29 cellular contexts compared by ENCODE assay signal in the genomic region with DNA sequence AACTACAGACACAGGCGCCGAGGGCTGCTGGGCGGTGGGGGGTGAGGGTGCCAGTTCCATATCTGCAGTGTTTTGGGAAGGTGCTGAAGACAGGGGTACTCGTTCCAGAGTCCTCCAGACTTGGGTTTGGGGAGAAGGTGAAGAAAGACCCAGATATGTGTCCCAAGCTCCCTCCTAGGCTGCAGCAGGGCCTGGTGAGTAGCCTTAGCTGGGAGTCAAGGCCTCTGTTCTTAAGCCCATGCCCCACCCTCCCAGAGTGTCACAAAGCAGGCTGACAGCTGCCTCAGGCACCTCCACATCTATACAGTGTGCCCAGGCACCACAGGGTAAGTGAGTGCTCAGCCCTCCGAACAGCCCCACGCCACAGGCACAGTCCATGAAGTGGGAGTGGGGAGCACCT. TPM values are rescaled to one million over a fixed set of nuclear protein-coding genes. Genes with fewer than 3 reads are reported as not detected.
A peak's percentile ranks its signal among the peaks of the same experiment; 100 is the strongest.
DNase-seq lines count a peak whose midpoint lies in the region; ATAC-seq and TF ChIP-seq lines count a peak whose summit lies in the region.
"Had no signal": no experiment of that assay in that cellular context is flagged by ENCODE, and none has a peak within 500 bp of the region (broad histone marks: within the 10 kb centered on the region; RNA-seq: fewer than 3 reads in every experiment).

No MANE protein-coding gene starts in this region.

- peaks cover 22% of the 10 kb centered on the region for H3K4me1 Mint-ChIP-seq in activated CD8-positive, alpha-beta memory T cell treated with anti-CD3 and anti-CD28 coated beads, Interleukin-2, amount 10 ng/mL, durations not matched to agents 7 days and 5 days
- peaks cover 78% of the 10 kb centered on the region for H3K4me1 Mint-ChIP-seq in brain
- peaks cover 67% of the 10 kb centered on the region for H3K4me1 Mint-ChIP-seq in nephron

- CTCF ChIA-PET in activated CD8-positive, alpha-beta memory T cell treated with anti-CD3 and anti-CD28 coated beads, Interleukin-2, amount 10 ng/mL, durations not matched to agents 7 days and 5 days (lab: Charles Lee) = interaction anchor here (0.7 to 2.9 kb wide), 4 partner anchors 13 to 46 kb away, joined by 3 to 16 read pairs (median 6); no protein-coding TSS in a partner anchor

- peak; percentile 49 for DNase-seq in activated CD8-positive, alpha-beta memory T cell treated with anti-CD3 and anti-CD28 coated beads for 24 hours
- no peak for DNase-seq in activated CD8-positive, alpha-beta memory T cell treated with anti-CD3 and anti-CD28 coated beads, Interleukin-2, amount 10 ng/mL, durations not matched to agents 7 days and 5 days
- no peak for DNase-seq in NCI-H1092 (lab: John Stamatoyannopoulos, UW)
- no peak for DNase-seq in NCI-H1105 treated with DMSO at 0.1 percent for 48 hours (lab: John Stamatoyannopoulos, UW)
- DNase-seq: 8988T; activated CD4-positive, alpha-beta T cell treated with anti-CD3 and anti-CD28 coated beads, Interleukin-2, amount 50 U/mL, for 4 hours; activated gamma-delta T cell treated with Interleukin-2 at 50 U/mL for 16 hours; AML-193; amygdala; Caco-2; effector CD4-positive, alpha-beta T cell; left colon; NCI-H2029 treated with DMSO at 0.1 percent for 48 hours; NCI-H446 treated with DMSO at 0.1 percent for 48 hours; NK-92 treated with Interleukin-12 subunit alpha and Interleukin-12 subunit beta, amount 100 ng/mL, for 24 hours; occipital lobe; Peyer's patch; stimulated activated CD4-positive, alpha-beta T cell treated with anti-CD3 and anti-CD28 coated beads, Interleukin-1b, Interleukin-23, amount 100 ng/mL, for 48 hours; T-helper 2 cell; tibial artery had no signal

- H3K36me3 ChIP-seq in thymus (ENCODE audit: control insufficient read depth, insufficient read depth) = peaks cover 4% of the 10 kb centered on the region
- H3K36me3 ChIP-seq: Peyer's patch, right lobe of liver had no signal

- H3K4me3 ChIP-seq in thymus (ENCODE audit: low read length) = no peak overlapping the region
- H3K4me3 ChIP-seq: Peyer's patch, right lobe of liver, SJSA1, tibial artery had no signal

- no peak overlapping the region for H3K27ac Mint-ChIP-seq in activated CD8-positive, alpha-beta memory T cell treated with anti-CD3 and anti-CD28 coated beads, Interleukin-2, amount 10 ng/mL, durations not matched to agents 7 days and 5 days
- H3K27ac Mint-ChIP-seq in brain (peak overlapping the region in 4 of 5 experiments; percentile 59 to 84 (median 74)), nephron (peak overlapping the region; percentile 56 to 78 (median 56))
- H3K27ac Mint-ChIP-seq: stimulated activated memory B cell treated with anti-CD40 and anti-IgM and Interleukin-4, amounts not matched to agents 10 μg/mL and 1 μg/mL and 100 μg/mL, for 72 hours; WTC11 had no signal

- TF ChIP-seq CTCF in brain (conservative IDR thresholded peaks at IDR 0.05) (no peak), nephron (IDR thresholded peaks at IDR 0.05; ENCODE audit: unreplicated experiment in 3 of 3) (no peak)

- no peaks in the 10 kb centered on the region for H3K36me3 Mint-ChIP-seq in activated CD8-positive, alpha-beta memory T cell treated with anti-CD3 and anti-CD28 coated beads, Interleukin-2, amount 10 ng/mL, durations not matched to agents 7 days and 5 days
- H3K36me3 Mint-ChIP-seq in brain = peaks cover 21% of the 10 kb centered on the region
- H3K36me3 Mint-ChIP-seq in nephron (ENCODE audit: low read depth) = peaks cover 21% of the 10 kb centered on the region

- H3K4me1 ChIP-seq in thymus (ENCODE audit: control insufficient read depth, insufficient read depth, low read length) = peaks cover 17% of the 10 kb centered on the region
- H3K4me1 ChIP-seq: Caco-2 had no signal

- WGBS in thymus = 98% methylated on average over 6 of the region's 6 CpGs

- peaks cover 15% of the 10 kb centered on the region for H3K27me3 Mint-ChIP-seq in activated CD8-positive, alpha-beta memory T cell treated with anti-CD3 and anti-CD28 coated beads, Interleukin-2, amount 10 ng/mL, durations not matched to agents 7 days and 5 days
- H3K27me3 Mint-ChIP-seq in brain = no peaks in the 10 kb centered on the region
- no peaks in the 10 kb centered on the region for H3K27me3 Mint-ChIP-seq in nephron (ENCODE audit: low read depth)
- H3K27me3 Mint-ChIP-seq: central memory CD8-positive, alpha-beta T cell; stimulated activated memory B cell treated with anti-CD40 and anti-IgM and Interleukin-4, amounts not matched to agents 10 μg/mL and 1 μg/mL and 100 μg/mL, for 72 hours had no signal

- H3K27ac ChIP-seq in thymus (ENCODE audit: low read depth) = peak overlapping the region; percentile 53
- H3K27ac ChIP-seq: SJSA1 had no signal

- no peaks in the 10 kb centered on the region for H3K27me3 ChIP-seq in thymus (ENCODE audit: control insufficient read depth, insufficient read depth)
- H3K27me3 ChIP-seq: Peyer's patch, right lobe of liver, SJSA1, tibial artery had no signal

- no peaks in the 10 kb centered on the region for H3K9me3 Mint-ChIP-seq in activated CD8-positive, alpha-beta memory T cell treated with anti-CD3 and anti-CD28 coated beads, Interleukin-2, amount 10 ng/mL, durations not matched to agents 7 days and 5 days (ENCODE audit: low read depth)
- no peaks in the 10 kb centered on the region for H3K9me3 Mint-ChIP-seq in brain
- no peaks in the 10 kb centered on the region for H3K9me3 Mint-ChIP-seq in nephron
- H3K9me3 Mint-ChIP-seq: central memory CD8-positive, alpha-beta T cell; stimulated activated memory B cell treated with anti-CD40 and anti-IgM and Interleukin-4, amounts not matched to agents 10 μg/mL and 1 μg/mL and 100 μg/mL, for 72 hours; WTC11 had no signal

- no peaks in the 10 kb centered on the region for H3K9me3 ChIP-seq in thymus (ENCODE audit: control insufficient read depth)
- H3K9me3 ChIP-seq: Caco-2, Peyer's patch, right lobe of liver, SJSA1, tibial artery had no signal

- ATAC-seq in activated CD8-positive, alpha-beta memory T cell treated with anti-CD3 and anti-CD28 coated beads, Interleukin-2, amount 10 ng/mL, durations not matched to agents 7 days and 5 days = no peak
- no peak for ATAC-seq in SK-N-SH treated with all-trans-retinoic acid at 6 μM for 48 hours
- ATAC-seq: left colon; right lobe of liver; stimulated activated memory B cell treated with anti-CD40 and anti-IgM and Interleukin-4, amounts not matched to agents 10 μg/mL and 1 μg/mL and 100 μg/mL, for 72 hours; WTC11 had no signal

- H3K4me3 Mint-ChIP-seq in activated CD8-positive, alpha-beta memory T cell treated with anti-CD3 and anti-CD28 coated beads, Interleukin-2, amount 10 ng/mL, durations not matched to agents 7 days and 5 days = no peak overlapping the region
- H3K4me3 Mint-ChIP-seq in brain = peak overlapping the region in 4 of 5 experiments; percentile 41 to 78 (median 60)
- peak overlapping the region in 2 of 3 experiments; percentile 53 to 69 for H3K4me3 Mint-ChIP-seq in nephron
- H3K4me3 Mint-ChIP-seq: central memory CD8-positive, alpha-beta T cell; stimulated activated memory B cell treated with anti-CD40 and anti-IgM and Interleukin-4, amounts not matched to agents 10 μg/mL and 1 μg/mL and 100 μg/mL, for 72 hours; WTC11 had no signal

TF ChIP-seq in SK-N-SH treated with all-trans-retinoic acid at 6 μM for 48 hours, 23 proteins besides CTCF, POLR2A, EP300 and RAD21 (continues in another document):
- no peak for TF ChIP-seq CSDC2 (CRISPR knock-in tag; IDR thresholded peaks at IDR 0.05)
- TF ChIP-seq ARNTL (CRISPR knock-in tag; IDR thresholded peaks at IDR 0.05; ENCODE audit: borderline replicate concordance, low read depth) = no peak
- TF ChIP-seq ZNF8 (CRISPR knock-in tag; IDR thresholded peaks at IDR 0.05) = no peak
- no peak for TF ChIP-seq ZFP30 (CRISPR knock-in tag; IDR thresholded peaks at IDR 0.05)
- TF ChIP-seq ZFP3 (CRISPR knock-in tag; IDR thresholded peaks at IDR 0.05) = no peak
- TF ChIP-seq, protein P1, sequence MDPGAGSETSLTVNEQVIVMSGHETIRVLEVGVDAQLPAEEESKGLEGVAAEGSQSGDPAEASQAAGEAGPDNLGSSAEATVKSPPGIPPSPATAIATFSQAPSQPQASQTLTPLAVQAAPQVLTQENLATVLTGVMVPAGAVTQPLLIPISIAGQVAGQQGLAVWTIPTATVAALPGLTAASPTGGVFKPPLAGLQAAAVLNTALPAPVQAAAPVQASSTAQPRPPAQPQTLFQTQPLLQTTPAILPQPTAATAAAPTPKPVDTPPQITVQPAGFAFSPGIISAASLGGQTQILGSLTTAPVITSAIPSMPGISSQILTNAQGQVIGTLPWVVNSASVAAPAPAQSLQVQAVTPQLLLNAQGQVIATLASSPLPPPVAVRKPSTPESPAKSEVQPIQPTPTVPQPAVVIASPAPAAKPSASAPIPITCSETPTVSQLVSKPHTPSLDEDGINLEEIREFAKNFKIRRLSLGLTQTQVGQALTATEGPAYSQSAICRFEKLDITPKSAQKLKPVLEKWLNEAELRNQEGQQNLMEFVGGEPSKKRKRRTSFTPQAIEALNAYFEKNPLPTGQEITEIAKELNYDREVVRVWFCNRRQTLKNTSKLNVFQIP (CRISPR knock-in tag; IDR thresholded peaks at IDR 0.05; ENCODE audit: borderline replicate concordance, low read depth) = no peak
- TF ChIP-seq RARB (CRISPR knock-in tag; IDR thresholded peaks at IDR 0.05) = no peak
- no peak for TF ChIP-seq ZNF565 (CRISPR knock-in tag; conservative IDR thresholded peaks at IDR 0.05; ENCODE audit: low read depth)
- TF ChIP-seq, protein P2, sequence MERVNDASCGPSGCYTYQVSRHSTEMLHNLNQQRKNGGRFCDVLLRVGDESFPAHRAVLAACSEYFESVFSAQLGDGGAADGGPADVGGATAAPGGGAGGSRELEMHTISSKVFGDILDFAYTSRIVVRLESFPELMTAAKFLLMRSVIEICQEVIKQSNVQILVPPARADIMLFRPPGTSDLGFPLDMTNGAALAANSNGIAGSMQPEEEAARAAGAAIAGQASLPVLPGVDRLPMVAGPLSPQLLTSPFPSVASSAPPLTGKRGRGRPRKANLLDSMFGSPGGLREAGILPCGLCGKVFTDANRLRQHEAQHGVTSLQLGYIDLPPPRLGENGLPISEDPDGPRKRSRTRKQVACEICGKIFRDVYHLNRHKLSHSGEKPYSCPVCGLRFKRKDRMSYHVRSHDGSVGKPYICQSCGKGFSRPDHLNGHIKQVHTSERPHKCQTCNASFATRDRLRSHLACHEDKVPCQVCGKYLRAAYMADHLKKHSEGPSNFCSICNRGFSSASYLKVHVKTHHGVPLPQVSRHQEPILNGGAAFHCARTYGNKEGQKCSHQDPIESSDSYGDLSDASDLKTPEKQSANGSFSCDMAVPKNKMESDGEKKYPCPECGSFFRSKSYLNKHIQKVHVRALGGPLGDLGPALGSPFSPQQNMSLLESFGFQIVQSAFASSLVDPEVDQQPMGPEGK (CRISPR knock-in tag; IDR thresholded peaks at IDR 0.05; ENCODE audit: borderline replicate concordance) = no peak
- TF ChIP-seq SNAI2 (CRISPR knock-in tag; IDR thresholded peaks at IDR 0.05) = no peak

RNA-seq across cellular contexts. Expression of a gene that starts 4.3 kb away (rescaled TPM):
- total RNA-seq in activated CD8-positive, alpha-beta memory T cell treated with anti-CD3 and anti-CD28 coated beads, Interleukin-2, amount 10 ng/mL, durations not matched to agents 7 days and 5 days = 1 to 10 TPM; 1.1 to 1.4 TPM
- polyA plus RNA-seq in brain (ENCODE audit: insufficient read depth, low read depth, low replicate concordance) (15.3 TPM), thymus (17.5 TPM)

RNA-seq across cellular contexts. Expression of a gene that starts 19.0 kb away (rescaled TPM):
- 1 to 10 TPM; 8.2 to 8.3 TPM for total RNA-seq in activated CD8-positive, alpha-beta memory T cell treated with anti-CD3 and anti-CD28 coated beads, Interleukin-2, amount 10 ng/mL, durations not matched to agents 7 days and 5 days
- polyA plus RNA-seq in brain (ENCODE audit: insufficient read depth, low read depth, low replicate concordance) = 3.6 TPM
- polyA plus RNA-seq in thymus = 7.0 TPM
